ENCODE assay signal across 11 cellular contexts in the genomic region with DNA sequence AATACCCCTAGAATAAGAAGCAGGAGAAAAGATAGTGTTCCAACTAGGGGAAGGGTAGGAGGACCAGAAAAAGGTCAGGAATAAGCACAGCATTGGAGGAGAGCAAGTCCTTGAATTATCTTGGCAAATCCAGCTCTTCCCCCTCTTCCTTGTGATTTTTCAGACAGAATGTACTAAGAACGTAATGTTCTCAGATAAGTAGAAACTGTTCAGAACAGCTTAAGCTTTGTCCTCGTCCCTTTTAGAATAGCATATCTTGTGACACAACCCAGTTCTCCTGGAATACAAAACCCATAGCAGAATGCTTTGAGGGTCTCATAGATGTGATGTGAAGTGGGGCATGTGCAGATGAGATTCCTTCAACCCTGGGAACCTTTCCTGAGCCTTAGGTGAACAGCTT.
"Had no signal": no experiment of that assay in that cellular context is flagged by ENCODE, and none has a peak within 500 bp of the region (broad histone marks: within the 10 kb centered on the region; RNA-seq: fewer than 3 reads in every experiment).

No MANE protein-coding gene starts in this region.

- ATAC-seq: GM23338, HCT116 had no signal

- FAIRE-seq: H1, H54 had no signal

- H3K4me1 ChIP-seq: HAP-1 had no signal

- H3K27ac Mint-ChIP-seq: GM23338, H9, HFFc6 had no signal

- DNase-seq: GM23248, GOT3, H7, H9, HCEC 1CT, HFFc6 had no signal

- H3K4me1 Mint-ChIP-seq: GM23338, H9 had no signal

- H3K4me3 ChIP-seq: GM23248, GM23338, HAP-1 had no signal

- H3K27ac ChIP-seq: GM23248 had no signal

- H3K9me3 ChIP-seq: HAP-1 had no signal

- H3K4me3 Mint-ChIP-seq: GM23338, H9, HFFc6 had no signal

- H3K36me3 ChIP-seq: HAP-1 had no signal
